9 cellular contexts compared by ENCODE assay signal in genomic region chr1:148452845-148453244, GRCh38. TPM values are rescaled to one million over a fixed set of nuclear protein-coding genes. Genes with fewer than 3 reads are reported as not detected.
DNase-seq lines count a peak whose midpoint lies in the region; ATAC-seq, FAIRE-seq and TF ChIP-seq lines count a peak whose summit lies in the region.
"Not testable (repeated sequence)": the region's sequence is repeated elsewhere in the genome, so short reads cannot be mapped to it uniquely, and the experiment has no call there.
"Had no signal": no experiment of that assay in that cellular context is flagged by ENCODE, and none has a peak within 500 bp of the region (broad histone marks: within the 10 kb centered on the region; RNA-seq: fewer than 3 reads in every experiment).

No MANE protein-coding gene starts in this region.

- not testable (repeated sequence) for H3K27ac ChIP-seq in CD4-positive, alpha-beta T cell (ENCODE audit: low read depth, low read length)

- H3K4me3 Mint-ChIP-seq in CD4-positive, alpha-beta T cell: not testable (repeated sequence)
- peak overlapping the region; percentile 19 for H3K4me3 Mint-ChIP-seq in activated T-helper 17 cell treated with anti-CD3 and anti-CD28 coated beads, Interleukin-2, amount 50 U/mL, for 72 hours

- H3K36me3 ChIP-seq in bronchial epithelial cell (ENCODE audit: control insufficient read depth, insufficient read depth, low read length): not testable (repeated sequence)

- H3K4me1 Mint-ChIP-seq in CD4-positive, alpha-beta T cell (ENCODE audit: low read depth): peaks cover 15% of the 10 kb centered on the region
- H3K4me1 Mint-ChIP-seq in activated T-helper 17 cell treated with anti-CD3 and anti-CD28 coated beads, Interleukin-2, amount 50 U/mL, for 72 hours: not testable (repeated sequence)

- DNase-seq in CD4-positive, alpha-beta T cell: not testable (repeated sequence)
- DNase-seq in H4 (ENCODE audit: low spot score) (peak; percentile 20), LNCaP clone FGC (ENCODE audit: low read depth) (peak; percentile 80), RPMI7951 (ENCODE audit: low read depth) (peak; percentile 42), bronchial epithelial cell (ENCODE audit: low read depth) (peak; percentile 47), foreskin fibroblast (peak; percentile 13 to 63), skeletal muscle cell (ENCODE audit: low read depth) (peak; percentile 25)

- FAIRE-seq in bronchial epithelial cell (lab: Jason Lieb, UNC): not testable (repeated sequence)

- not testable (repeated sequence) for H3K4me3 ChIP-seq in LNCaP clone FGC (ENCODE audit: low read depth, low read length); bronchial epithelial cell (ENCODE audit: low read depth, low read length); foreskin fibroblast (ENCODE audit: low read depth in 1 of 2, low read length in 2 of 2); skeletal muscle cell (ENCODE audit: low read depth, low read length)

- not testable (repeated sequence) for H3K9me3 Mint-ChIP-seq in CD4-positive, alpha-beta T cell; activated T-helper 17 cell treated with anti-CD3 and anti-CD28 coated beads, Interleukin-2, amount 50 U/mL, for 72 hours

- H3K9me3 ChIP-seq in CD4-positive, alpha-beta T cell (ENCODE audit: control insufficient read depth, low read length): not testable (repeated sequence)

- CTCF ChIA-PET in CD4-positive, alpha-beta T cell (lab: Charles Lee): not testable (repeated sequence)

- not testable (repeated sequence) for H3K27me3 Mint-ChIP-seq in CD4-positive, alpha-beta T cell; activated T-helper 17 cell treated with anti-CD3 and anti-CD28 coated beads, Interleukin-2, amount 50 U/mL, for 72 hours

- intact Hi-C loops in CD4-positive, alpha-beta T cell (cut with DNase I, micrococcal nuclease): not testable (repeated sequence)

- not testable (repeated sequence) for TF ChIP-seq CTCF in CD4-positive, alpha-beta T cell (IDR thresholded peaks at IDR 0.05); LNCaP clone FGC (IDR thresholded peaks at IDR 0.05; ENCODE audit: control insufficient read depth, extremely low read depth, insufficient read depth); bronchial epithelial cell (IDR thresholded peaks at IDR 0.05; ENCODE audit: insufficient read depth, low read length, severe bottlenecking); foreskin fibroblast (IDR thresholded peaks at IDR 0.05; ENCODE audit: low read depth, low read length)

- not testable (repeated sequence) for H3K36me3 Mint-ChIP-seq in CD4-positive, alpha-beta T cell (ENCODE audit: low read depth); activated T-helper 17 cell treated with anti-CD3 and anti-CD28 coated beads, Interleukin-2, amount 50 U/mL, for 72 hours (ENCODE audit: low read depth)

- peak overlapping the region; percentile 69 for H3K27ac Mint-ChIP-seq in CD4-positive, alpha-beta T cell
- H3K27ac Mint-ChIP-seq in activated T-helper 17 cell treated with anti-CD3 and anti-CD28 coated beads, Interleukin-2, amount 50 U/mL, for 72 hours: not testable (repeated sequence)

- POLR2A ChIA-PET in CD4-positive, alpha-beta T cell (lab: Charles Lee): not testable (repeated sequence)

- ATAC-seq in CD4-positive, alpha-beta T cell (ENCODE audit: poor library complexity); activated T-helper 17 cell treated with anti-CD3 and anti-CD28 coated beads, Interleukin-2, amount 50 U/mL, for 72 hours (replicated peaks): not testable (repeated sequence)

- H3K27me3 ChIP-seq in CD4-positive, alpha-beta T cell (ENCODE audit: control insufficient read depth, insufficient read depth, low read length); bronchial epithelial cell (ENCODE audit: control insufficient read depth, insufficient read depth, low read length): not testable (repeated sequence)

RNA-seq across cellular contexts. Expression of gene PPIAL4G, which starts 30.3 kb away (rescaled TPM):
- under 1 TPM; 0.11 to 0.14 TPM for total RNA-seq in CD4-positive, alpha-beta T cell
- total RNA-seq in H4 (2014; rRNA removed; shearing (Covaris generic)): not detected in 2 replicates
- not detected in 2 replicates for total RNA-seq in RPMI7951 (2014; rRNA removed; shearing (Covaris generic))
- total RNA-seq in activated T-helper 17 cell treated with anti-CD3 and anti-CD28 coated beads, Interleukin-2, amount 50 U/mL, for 72 hours: under 1 TPM; 0.15 to 0.40 TPM
- total RNA-seq in bronchial epithelial cell: not detected in 2 replicates
- total RNA-seq: H1 had no signal
